Comparison of ENCODE assay signal across 1 cellular context in the genomic region with DNA sequence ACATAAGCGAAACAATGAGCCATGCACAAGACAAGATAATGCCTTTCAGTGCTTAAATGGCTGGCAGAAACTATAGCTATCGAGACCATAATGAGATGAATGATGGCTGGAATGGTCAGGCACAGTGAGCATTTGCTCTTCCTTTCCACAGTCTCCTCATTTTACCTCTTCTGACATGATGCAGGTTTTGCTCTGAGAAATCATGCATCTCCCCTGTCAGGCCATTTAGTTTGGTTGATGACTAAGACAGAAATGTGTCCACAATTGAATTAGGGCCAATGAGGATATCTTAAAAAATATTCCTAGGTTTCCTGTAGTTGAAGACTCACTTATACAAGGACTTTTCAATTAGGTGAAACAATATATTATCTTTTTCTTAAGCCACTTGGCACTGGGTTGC.
TF ChIP-seq lines count a peak whose summit lies in the region.

No MANE protein-coding gene starts in this region.

TF ChIP-seq in SK-N-SH, 30 proteins besides CTCF, POLR2A, EP300 and RAD21 (continued from another document):
- TF ChIP-seq, protein P1, sequence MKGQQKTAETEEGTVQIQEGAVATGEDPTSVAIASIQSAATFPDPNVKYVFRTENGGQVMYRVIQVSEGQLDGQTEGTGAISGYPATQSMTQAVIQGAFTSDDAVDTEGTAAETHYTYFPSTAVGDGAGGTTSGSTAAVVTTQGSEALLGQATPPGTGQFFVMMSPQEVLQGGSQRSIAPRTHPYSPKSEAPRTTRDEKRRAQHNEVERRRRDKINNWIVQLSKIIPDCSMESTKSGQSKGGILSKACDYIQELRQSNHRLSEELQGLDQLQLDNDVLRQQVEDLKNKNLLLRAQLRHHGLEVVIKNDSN (IDR thresholded peaks at IDR 0.05; ENCODE audit: borderline replicate concordance, low read depth): no peak
- TF ChIP-seq, protein P2, sequence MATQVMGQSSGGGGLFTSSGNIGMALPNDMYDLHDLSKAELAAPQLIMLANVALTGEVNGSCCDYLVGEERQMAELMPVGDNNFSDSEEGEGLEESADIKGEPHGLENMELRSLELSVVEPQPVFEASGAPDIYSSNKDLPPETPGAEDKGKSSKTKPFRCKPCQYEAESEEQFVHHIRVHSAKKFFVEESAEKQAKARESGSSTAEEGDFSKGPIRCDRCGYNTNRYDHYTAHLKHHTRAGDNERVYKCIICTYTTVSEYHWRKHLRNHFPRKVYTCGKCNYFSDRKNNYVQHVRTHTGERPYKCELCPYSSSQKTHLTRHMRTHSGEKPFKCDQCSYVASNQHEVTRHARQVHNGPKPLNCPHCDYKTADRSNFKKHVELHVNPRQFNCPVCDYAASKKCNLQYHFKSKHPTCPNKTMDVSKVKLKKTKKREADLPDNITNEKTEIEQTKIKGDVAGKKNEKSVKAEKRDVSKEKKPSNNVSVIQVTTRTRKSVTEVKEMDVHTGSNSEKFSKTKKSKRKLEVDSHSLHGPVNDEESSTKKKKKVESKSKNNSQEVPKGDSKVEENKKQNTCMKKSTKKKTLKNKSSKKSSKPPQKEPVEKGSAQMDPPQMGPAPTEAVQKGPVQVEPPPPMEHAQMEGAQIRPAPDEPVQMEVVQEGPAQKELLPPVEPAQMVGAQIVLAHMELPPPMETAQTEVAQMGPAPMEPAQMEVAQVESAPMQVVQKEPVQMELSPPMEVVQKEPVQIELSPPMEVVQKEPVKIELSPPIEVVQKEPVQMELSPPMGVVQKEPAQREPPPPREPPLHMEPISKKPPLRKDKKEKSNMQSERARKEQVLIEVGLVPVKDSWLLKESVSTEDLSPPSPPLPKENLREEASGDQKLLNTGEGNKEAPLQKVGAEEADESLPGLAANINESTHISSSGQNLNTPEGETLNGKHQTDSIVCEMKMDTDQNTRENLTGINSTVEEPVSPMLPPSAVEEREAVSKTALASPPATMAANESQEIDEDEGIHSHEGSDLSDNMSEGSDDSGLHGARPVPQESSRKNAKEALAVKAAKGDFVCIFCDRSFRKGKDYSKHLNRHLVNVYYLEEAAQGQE (IDR thresholded peaks at IDR 0.05; ENCODE audit: low read depth, low read length): no peak
- TF ChIP-seq TCF12 (IDR thresholded peaks at IDR 0.05) (peak; percentile 81), POLR2AphosphoS5 (IDR thresholded peaks at IDR 0.05; ENCODE audit: low read depth, low read length) (peak; percentile 70; the same call in 1 of the 2 replicates), FOXM1 (IDR thresholded peaks at IDR 0.05; ENCODE audit: low read depth) (no peak), EZH2phosphoT487 (IDR thresholded peaks at IDR 0.05; ENCODE audit: borderline replicate concordance, low read depth) (no peak), FOSL2 (IDR thresholded peaks at IDR 0.05; ENCODE audit: borderline replicate concordance, low read depth) (peak; percentile 25; the same call in 1 of the 2 replicates), YY1 (IDR thresholded peaks at IDR 0.05; ENCODE audit: low read depth) (no peak), MEF2A (IDR thresholded peaks at IDR 0.05; ENCODE audit: borderline replicate concordance, low read depth) (no peak), NRF1 (IDR thresholded peaks at IDR 0.05; ENCODE audit: low read depth, low read length) (no peak), CHD2 (IDR thresholded peaks at IDR 0.05; ENCODE audit: low read length, partially characterized antibody) (no peak), RFX5 (IDR thresholded peaks at IDR 0.05; ENCODE audit: low read length) (no peak), GATA2 (CRISPR knock-in tag; IDR thresholded peaks at IDR 0.05) (no peak)
- TF ChIP-seq, protein P3, sequence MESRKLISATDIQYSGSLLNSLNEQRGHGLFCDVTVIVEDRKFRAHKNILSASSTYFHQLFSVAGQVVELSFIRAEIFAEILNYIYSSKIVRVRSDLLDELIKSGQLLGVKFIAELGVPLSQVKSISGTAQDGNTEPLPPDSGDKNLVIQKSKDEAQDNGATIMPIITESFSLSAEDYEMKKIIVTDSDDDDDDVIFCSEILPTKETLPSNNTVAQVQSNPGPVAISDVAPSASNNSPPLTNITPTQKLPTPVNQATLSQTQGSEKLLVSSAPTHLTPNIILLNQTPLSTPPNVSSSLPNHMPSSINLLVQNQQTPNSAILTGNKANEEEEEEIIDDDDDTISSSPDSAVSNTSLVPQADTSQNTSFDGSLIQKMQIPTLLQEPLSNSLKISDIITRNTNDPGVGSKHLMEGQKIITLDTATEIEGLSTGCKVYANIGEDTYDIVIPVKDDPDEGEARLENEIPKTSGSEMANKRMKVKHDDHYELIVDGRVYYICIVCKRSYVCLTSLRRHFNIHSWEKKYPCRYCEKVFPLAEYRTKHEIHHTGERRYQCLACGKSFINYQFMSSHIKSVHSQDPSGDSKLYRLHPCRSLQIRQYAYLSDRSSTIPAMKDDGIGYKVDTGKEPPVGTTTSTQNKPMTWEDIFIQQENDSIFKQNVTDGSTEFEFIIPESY (IDR thresholded peaks at IDR 0.05; ENCODE audit: borderline replicate concordance, low read depth): no peak
- TF ChIP-seq, protein P4, sequence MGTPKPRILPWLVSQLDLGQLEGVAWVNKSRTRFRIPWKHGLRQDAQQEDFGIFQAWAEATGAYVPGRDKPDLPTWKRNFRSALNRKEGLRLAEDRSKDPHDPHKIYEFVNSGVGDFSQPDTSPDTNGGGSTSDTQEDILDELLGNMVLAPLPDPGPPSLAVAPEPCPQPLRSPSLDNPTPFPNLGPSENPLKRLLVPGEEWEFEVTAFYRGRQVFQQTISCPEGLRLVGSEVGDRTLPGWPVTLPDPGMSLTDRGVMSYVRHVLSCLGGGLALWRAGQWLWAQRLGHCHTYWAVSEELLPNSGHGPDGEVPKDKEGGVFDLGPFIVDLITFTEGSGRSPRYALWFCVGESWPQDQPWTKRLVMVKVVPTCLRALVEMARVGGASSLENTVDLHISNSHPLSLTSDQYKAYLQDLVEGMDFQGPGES (IDR thresholded peaks at IDR 0.05; ENCODE audit: low read depth, low read length): no peak
- TF ChIP-seq, protein P5, sequence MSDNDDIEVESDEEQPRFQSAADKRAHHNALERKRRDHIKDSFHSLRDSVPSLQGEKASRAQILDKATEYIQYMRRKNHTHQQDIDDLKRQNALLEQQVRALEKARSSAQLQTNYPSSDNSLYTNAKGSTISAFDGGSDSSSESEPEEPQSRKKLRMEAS (IDR thresholded peaks at IDR 0.05; ENCODE audit: low read depth): no peak
